ENCODE assay signal across 1 cellular context in genomic region chr20:46702447-46703203, GRCh38.
TF ChIP-seq lines count a peak whose summit lies in the region.

No MANE protein-coding gene starts in this region.

TF ChIP-seq in A549, 52 proteins besides CTCF, POLR2A, EP300 and RAD21:
- TF ChIP-seq MAZ (IDR thresholded peaks at IDR 0.05; ENCODE audit: borderline replicate concordance, low read depth, low read length) (no peak), FOSL2 (IDR thresholded peaks at IDR 0.05) (no peak), FOSL2 (CRISPR knock-in tag; IDR thresholded peaks at IDR 0.05) (peak; percentile 40; the same call in 1 of the 2 replicates)
TF ChIP-seq in A549: peak in this region for 1.
